14 cellular contexts compared by ENCODE assay signal in the genomic region with DNA sequence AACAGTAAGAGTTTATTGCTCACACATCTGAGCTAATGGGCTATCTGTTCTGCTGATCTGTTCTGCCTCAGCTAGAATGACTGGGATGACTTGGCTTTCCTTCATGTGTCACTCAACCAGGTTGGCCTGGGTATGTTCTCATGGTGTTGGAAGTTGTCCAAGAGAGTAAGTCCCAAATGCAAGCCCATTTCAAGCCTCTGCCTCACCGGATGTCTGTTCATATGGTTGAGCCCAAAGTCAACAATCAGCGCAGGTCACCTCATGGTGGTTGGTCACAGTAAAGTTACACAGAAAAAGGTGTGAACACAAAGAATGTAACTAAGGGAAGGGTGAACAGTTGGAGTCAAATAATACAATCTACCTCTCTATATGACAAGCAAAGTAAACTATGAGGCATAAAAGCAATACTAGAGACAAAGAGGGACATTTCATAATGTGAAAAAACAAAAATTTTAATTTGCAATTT. TPM values are rescaled to one million over a fixed set of nuclear protein-coding genes. Genes with fewer than 3 reads are reported as not detected.
A peak's percentile ranks its signal among the peaks of the same experiment; 100 is the strongest.
DNase-seq lines count a peak whose midpoint lies in the region; ATAC-seq and TF ChIP-seq lines count a peak whose summit lies in the region.
"Had no signal": no experiment of that assay in that cellular context is flagged by ENCODE, and none has a peak within 500 bp of the region (broad histone marks: within the 10 kb centered on the region; RNA-seq: fewer than 3 reads in every experiment).

No MANE protein-coding gene starts in this region.

- no peaks in the 10 kb centered on the region; a peak in 1 of 4 replicates for H3K4me1 ChIP-seq in SK-N-SH (ENCODE audit: control insufficient read depth in 1 of 2, insufficient read depth in 2 of 2, low read depth in 1 of 2, low read length in 1 of 2)
- H3K4me1 ChIP-seq in colonic mucosa: no peaks in the 10 kb centered on the region
- H3K4me1 ChIP-seq in stomach: no peaks in the 10 kb centered on the region

- H3K9ac ChIP-seq in SK-N-SH: no peak overlapping the region
- H3K9ac ChIP-seq in colonic mucosa (ENCODE audit: low read depth in 2 of 2, low read length in 2 of 2): no peak overlapping the region

- H3K36me3 ChIP-seq in SK-N-SH (replicated peaks in 1 of 2; ENCODE audit: control insufficient read depth in 1 of 2, insufficient read depth in 2 of 2, low read length in 1 of 2) (no peaks in the 10 kb centered on the region), colonic mucosa (no peaks in the 10 kb centered on the region), stomach (no peaks in the 10 kb centered on the region)

- H3K27ac ChIP-seq in SK-N-SH (ENCODE audit: low read depth in 2 of 2, low read length in 1 of 2): no peak overlapping the region
- H3K27ac ChIP-seq in colonic mucosa: peak overlapping the region; percentile 30
- peak overlapping the region in 4 of 5 donors; percentile 8 to 70 (median 46) for H3K27ac ChIP-seq in stomach
- H3K27ac ChIP-seq: coronary artery had no signal

- no peak overlapping the region for H2AFZ ChIP-seq in SK-N-SH (ENCODE audit: low read depth)

- no peak for TF ChIP-seq EP300 in SK-N-SH (IDR thresholded peaks at IDR 0.05; ENCODE audit: borderline replicate concordance in 1 of 2, low read depth in 1 of 2, low read length in 1 of 2)
- no peak for TF ChIP-seq EP300 in stomach (IDR thresholded peaks at IDR 0.05)

- ATAC-seq in SK-N-SH treated with all-trans-retinoic acid at 6 μM for 48 hours: no peak

- no peaks in the 10 kb centered on the region for H3K27me3 ChIP-seq in SK-N-SH (ENCODE audit: insufficient read depth)
- H3K27me3 ChIP-seq in colonic mucosa: no peaks in the 10 kb centered on the region
- no peaks in the 10 kb centered on the region for H3K27me3 ChIP-seq in stomach

- POLR2A ChIA-PET in SK-N-SH (lab: Yijun Ruan, JAX): no interaction called here

- no peaks in the 10 kb centered on the region for H4K20me1 ChIP-seq in SK-N-SH (ENCODE audit: insufficient read depth)

- no peak overlapping the region for H3K4me2 ChIP-seq in SK-N-SH

- no peak for TF ChIP-seq CTCF in SK-N-SH (IDR thresholded peaks at IDR 0.05)
- no peak for TF ChIP-seq CTCF in colonic mucosa (IDR thresholded peaks at IDR 0.05)
- no peak for TF ChIP-seq CTCF in stomach (IDR thresholded peaks at IDR 0.05)

- TF ChIP-seq POLR2A in stomach (IDR thresholded peaks at IDR 0.05): no peak

- H3K9me2 ChIP-seq in SK-N-SH: no peaks in the 10 kb centered on the region

- CTCF ChIA-PET in SK-N-SH (lab: Yijun Ruan, JAX): no interaction called here

- no peaks in the 10 kb centered on the region for H3F3A ChIP-seq in SK-N-SH (replicated peaks; ENCODE audit: insufficient read depth)

- H3K79me2 ChIP-seq in SK-N-SH (ENCODE audit: insufficient read depth): no peaks in the 10 kb centered on the region

- DNase-seq in SK-N-SH (no peak), NCI-H446 treated with DMSO at 0.1 percent for 48 hours (lab: John Stamatoyannopoulos, UW) (peak; percentile 80), colonic mucosa (no peak), stomach (peak; percentile 43), islet precursor cell (no peak), dedifferentiated amniotic fluid mesenchymal stem cell (ENCODE audit: extremely low spot score) (no peak), activated gamma-delta T cell (lab: John Stamatoyannopoulos, UW) (no peak)
- DNase-seq: activated naive CD8-positive, alpha-beta T cell treated with anti-CD3 and anti-CD28 coated beads, Interleukin-2, amount 10 ng/mL, durations not matched to agents 7 days and 5 days; HCEC 1CT; NCI-H1417 had no signal

- H3K9me3 ChIP-seq in SK-N-SH (no peaks in the 10 kb centered on the region), colonic mucosa (no peaks in the 10 kb centered on the region), stomach (no peaks in the 10 kb centered on the region)

- H3K4me3 ChIP-seq in SK-N-SH (ENCODE audit: low read depth in 2 of 2, low read length in 1 of 2): no peak overlapping the region
- no peak overlapping the region for H3K4me3 ChIP-seq in colonic mucosa
- H3K4me3 ChIP-seq in stomach: no peak overlapping the region
- H3K4me3 ChIP-seq: coronary artery had no signal

- TF ChIP-seq RAD21 in SK-N-SH (IDR thresholded peaks at IDR 0.05; ENCODE audit: low read length): no peak

- WGBS in SK-N-SH (ENCODE audit: low lambda C conversion rate): 50% methylated on average over 2 of the region's 2 CpGs
- WGBS in stomach, 5 donors: 16 to 73% (median 40%) methylated on average over 2 of the region's 2 CpGs

- intact Hi-C loops in colonic mucosa (cut with DNase I) (no loop called here), stomach (cut with DNase I; ENCODE audit: low total_unique reads) (no loop called here)

TF ChIP-seq in SK-N-SH, 30 proteins besides CTCF, POLR2A, EP300 and RAD21:
- TF ChIP-seq JUND (IDR thresholded peaks at IDR 0.05): no peak
- peak; percentile 36; the same call in 1 of the 2 replicates for TF ChIP-seq TCF12 (IDR thresholded peaks at IDR 0.05)
- TF ChIP-seq, protein P1, sequence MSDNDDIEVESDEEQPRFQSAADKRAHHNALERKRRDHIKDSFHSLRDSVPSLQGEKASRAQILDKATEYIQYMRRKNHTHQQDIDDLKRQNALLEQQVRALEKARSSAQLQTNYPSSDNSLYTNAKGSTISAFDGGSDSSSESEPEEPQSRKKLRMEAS (IDR thresholded peaks at IDR 0.05; ENCODE audit: low read depth): no peak
- no peak for TF ChIP-seq FOXJ3 (CRISPR knock-in tag; IDR thresholded peaks at IDR 0.05)
- no peak for TF ChIP-seq RFX5 (IDR thresholded peaks at IDR 0.05; ENCODE audit: low read length)
- TF ChIP-seq NRF1 (IDR thresholded peaks at IDR 0.05; ENCODE audit: low read depth, low read length): no peak
- peak; percentile 24; the same call in 1 of the 2 replicates for TF ChIP-seq NFIC (IDR thresholded peaks at IDR 0.05; ENCODE audit: borderline replicate concordance)
- no peak for TF ChIP-seq YY1 (IDR thresholded peaks at IDR 0.05; ENCODE audit: low read depth)
- TF ChIP-seq, protein P2, sequence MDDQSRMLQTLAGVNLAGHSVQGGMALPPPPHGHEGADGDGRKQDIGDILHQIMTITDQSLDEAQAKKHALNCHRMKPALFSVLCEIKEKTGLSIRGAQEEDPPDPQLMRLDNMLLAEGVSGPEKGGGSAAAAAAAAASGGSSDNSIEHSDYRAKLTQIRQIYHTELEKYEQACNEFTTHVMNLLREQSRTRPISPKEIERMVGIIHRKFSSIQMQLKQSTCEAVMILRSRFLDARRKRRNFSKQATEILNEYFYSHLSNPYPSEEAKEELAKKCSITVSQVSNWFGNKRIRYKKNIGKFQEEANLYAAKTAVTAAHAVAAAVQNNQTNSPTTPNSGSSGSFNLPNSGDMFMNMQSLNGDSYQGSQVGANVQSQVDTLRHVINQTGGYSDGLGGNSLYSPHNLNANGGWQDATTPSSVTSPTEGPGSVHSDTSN (IDR thresholded peaks at IDR 0.05): peak; percentile 61

TF ChIP-seq in SK-N-SH treated with all-trans-retinoic acid at 6 μM for 48 hours, 23 proteins besides CTCF, POLR2A, EP300 and RAD21:
- TF ChIP-seq TCF4 (CRISPR knock-in tag; IDR thresholded peaks at IDR 0.05; ENCODE audit: borderline replicate concordance): no peak
- TF ChIP-seq ZC3H10 (CRISPR knock-in tag; IDR thresholded peaks at IDR 0.05): no peak
- TF ChIP-seq PPARA (CRISPR knock-in tag; IDR thresholded peaks at IDR 0.05; ENCODE audit: borderline replicate concordance): no peak
- no peak for TF ChIP-seq ZFP3 (CRISPR knock-in tag; IDR thresholded peaks at IDR 0.05)
- no peak for TF ChIP-seq ESRRG (CRISPR knock-in tag; IDR thresholded peaks at IDR 0.05)
- TF ChIP-seq ZNF70 (CRISPR knock-in tag; IDR thresholded peaks at IDR 0.05): no peak
- TF ChIP-seq ZNF565 (CRISPR knock-in tag; conservative IDR thresholded peaks at IDR 0.05; ENCODE audit: low read depth): no peak
- TF ChIP-seq TOX (CRISPR knock-in tag; IDR thresholded peaks at IDR 0.05; ENCODE audit: borderline replicate concordance): no peak
- no peak for TF ChIP-seq ISL1 (CRISPR knock-in tag; IDR thresholded peaks at IDR 0.05)

RNA-seq across cellular contexts. Expression of a gene that starts 1.9 kb away (rescaled TPM):
- polyA plus RNA-seq in SK-N-SH (2012; rRNA removed): not detected in 2 replicates
- polyA plus RNA-seq in SK-N-SH (2012; cell fraction: cytosol; rRNA removed): not detected in 2 replicates
- not detected in 2 replicates for polyA plus RNA-seq in SK-N-SH (2012; cell fraction: nucleus; rRNA removed)
- total RNA-seq in colonic mucosa: not detected
- not detected for total RNA-seq in stomach
- under 1 TPM in 1 of 3 donors, not detected in 2; 0.12 TPM for polyA plus RNA-seq in stomach
- total RNA-seq: activated naive CD8-positive, alpha-beta T cell treated with anti-CD3 and anti-CD28 coated beads, Interleukin-2, amount 10 ng/mL, durations not matched to agents 7 days and 5 days; progenitor cell of endocrine pancreas had no signal
- polyA plus RNA-seq: AG04450 had no signal

Comparison
In these comparisons a context has a peak if more than half of its experiments do, and no peak if none do; other contexts are left out.
1. DNase-seq: peak in NCI-H446 treated with DMSO at 0.1 percent for 48 hours (single experiment) and stomach (single experiment); none in SK-N-SH (single experiment), colonic mucosa (single experiment), islet precursor cell (single experiment), dedifferentiated amniotic fluid mesenchymal stem cell (single experiment) and activated gamma-delta T cell (single experiment).
2. H3K27ac ChIP-seq: peak in colonic mucosa (single experiment) and stomach (4 of 5); none in SK-N-SH (0 of 2).